Comparison of ENCODE assay signal across 1 cellular context in genomic region chr6:135183532-135184440, GRCh38.
A peak's percentile ranks its signal among the peaks of the same experiment; 100 is the strongest.
TF ChIP-seq lines count a peak whose summit lies in the region.

No MANE protein-coding gene starts in this region.

TF ChIP-seq in K562, 482 proteins besides CTCF, POLR2A, EP300 and RAD21 (continued from another document):
- TF ChIP-seq SRSF1 (IDR thresholded peaks at IDR 0.05; ENCODE audit: low read depth, low read length) (no peak), ZNF347 (CRISPR knock-in tag; IDR thresholded peaks at IDR 0.05; ENCODE audit: low read depth) (no peak), ZBTB9 (CRISPR knock-in tag; IDR thresholded peaks at IDR 0.05) (no peak), THRA (IDR thresholded peaks at IDR 0.05) (no peak), FOXM1 (IDR thresholded peaks at IDR 0.05; ENCODE audit: low read depth) (peak; percentile 71), FOXM1 (CRISPR knock-in tag; IDR thresholded peaks at IDR 0.05; ENCODE audit: low read depth) (no peak), ZFPM2 (CRISPR knock-in tag; IDR thresholded peaks at IDR 0.05) (no peak), MYNN (IDR thresholded peaks at IDR 0.05) (no peak; the same call in 1 of the 2 replicates), MYNN (CRISPR knock-in tag; IDR thresholded peaks at IDR 0.05) (no peak), EHMT2 (IDR thresholded peaks at IDR 0.05) (0 out of 2 replicates have a peak, but pooled peaks have one; percentile 17), CBX2 (IDR thresholded peaks at IDR 0.05; ENCODE audit: insufficient read depth, low read length, poor library complexity, severe bottlenecking) (no peak), ZNF561 (CRISPR knock-in tag; conservative IDR thresholded peaks at IDR 0.05) (no peak), NR4A1 (CRISPR knock-in tag; IDR thresholded peaks at IDR 0.05) (no peak), NR4A1 (tag; IDR thresholded peaks at IDR 0.05) (no peak), RFX5 (IDR thresholded peaks at IDR 0.05; ENCODE audit: low read depth, low read length) (no peak)
